Comparison of ENCODE assay signal across 23 cellular contexts in genomic region chr5:127846884-127847283, GRCh38.
DNase-seq lines count a peak whose midpoint lies in the region; ATAC-seq, FAIRE-seq and TF ChIP-seq lines count a peak whose summit lies in the region.
"Had no signal": no experiment of that assay in that cellular context is flagged by ENCODE, and none has a peak within 500 bp of the region (broad histone marks: within the 10 kb centered on the region; RNA-seq: fewer than 3 reads in every experiment).

No MANE protein-coding gene starts in this region.

- CTCF ChIA-PET in A549 (lab: Yijun Ruan, JAX), result no interaction called here
- CTCF ChIA-PET in endothelial cell of umbilical vein (lab: Charles Lee), result no interaction called here

- H3K4me3 Mint-ChIP-seq in immature natural killer cell, result no peak overlapping the region
- H3K4me3 Mint-ChIP-seq: CD4-positive, CD25-positive, alpha-beta regulatory T cell had no signal

- no peak overlapping the region for H2AK5ac ChIP-seq in trophoblast cell (ENCODE audit: low read length)

- no peak overlapping the region for H4K8ac ChIP-seq in trophoblast cell (ENCODE audit: low read depth, low read length)

- no peaks in the 10 kb centered on the region for H3K4me1 Mint-ChIP-seq in immature natural killer cell
- H3K4me1 Mint-ChIP-seq: CD4-positive, CD25-positive, alpha-beta regulatory T cell; CD8-positive, alpha-beta memory T cell had no signal

- no peak overlapping the region for H2BK120ac ChIP-seq in trophoblast cell (ENCODE audit: insufficient read depth, low read length, poor library complexity)

- H3K36me3 ChIP-seq in endothelial cell of umbilical vein (ENCODE audit: control insufficient read depth in 2 of 2, extremely low read depth in 1 of 2, insufficient read depth in 2 of 2, low read length in 2 of 2), result no peaks in the 10 kb centered on the region
- no peaks in the 10 kb centered on the region for H3K36me3 ChIP-seq in trophoblast cell (ENCODE audit: control insufficient read depth in 1 of 2, insufficient read depth in 2 of 2, low read length in 2 of 2)
- H3K36me3 ChIP-seq in uterus, result no peaks in the 10 kb centered on the region
- H3K36me3 ChIP-seq: BE2C, HAP-1 had no signal

- no peak overlapping the region for H3K9ac ChIP-seq in endothelial cell of umbilical vein (replicated peaks; ENCODE audit: extremely low read depth, insufficient read depth, low read length)
- H3K9ac ChIP-seq in trophoblast cell (ENCODE audit: low read length), result no peak overlapping the region
- H3K9ac ChIP-seq: GM23248 had no signal

- intact Hi-C loops in endothelial cell of umbilical vein (cut with micrococcal nuclease), result no loop called here
- intact Hi-C loops in uterus (cut with DNase I; ENCODE audit: low total_unique reads), result no loop called here

- H3K27ac ChIP-seq in A549 (no peak overlapping the region), endothelial cell of umbilical vein (ENCODE audit: insufficient read depth, low read depth, low read length) (no peak overlapping the region), trophoblast cell (ENCODE audit: low read depth, low read length) (no peak overlapping the region), uterus (no peak overlapping the region)
- H3K27ac ChIP-seq: GM23248, HL-60 had no signal

- H3K36me3 Mint-ChIP-seq in immature natural killer cell, result no peaks in the 10 kb centered on the region
- H3K36me3 Mint-ChIP-seq: CD4-positive, CD25-positive, alpha-beta regulatory T cell; CD8-positive, alpha-beta memory T cell had no signal

- H3K27me3 ChIP-seq in endothelial cell of umbilical vein (ENCODE audit: control insufficient read depth in 2 of 2, insufficient read depth in 2 of 2, low read length in 2 of 2) (no peaks in the 10 kb centered on the region), trophoblast cell (ENCODE audit: insufficient read depth, low read length) (no peaks in the 10 kb centered on the region), uterus (no peaks in the 10 kb centered on the region)

- dilution Hi-C loops in endothelial cell of umbilical vein (cut with MboI; ENCODE audit: extremely low pct_ligation_motif_present, low sequenced_read_pairs), result no loop called here

- no peak for ATAC-seq in A549
- ATAC-seq in HG03460 (IDR thresholded peaks at IDR 0.05; ENCODE audit: unreplicated experiment), result no peak
- ATAC-seq: GM12878 had no signal

- no peak overlapping the region for H3K18ac ChIP-seq in trophoblast cell (ENCODE audit: low read length)

- H3K79me1 ChIP-seq in trophoblast cell (ENCODE audit: low read length), result no peaks in the 10 kb centered on the region

- 71% methylated on average over 2 of the region's 2 CpGs for WGBS in A549 (ENCODE audit: missing lambda C conversion rate)
- no CpG with 5 or more reads among the region's 2 CpGs for WGBS in trophoblast cell (ENCODE audit: extremely low coverage, insufficient coverage, insufficient read length)

- no peaks in the 10 kb centered on the region for H3K9me1 ChIP-seq in endothelial cell of umbilical vein (replicated peaks; ENCODE audit: control insufficient read depth, extremely low read depth, insufficient read depth, low read length)

- no peak overlapping the region for H2BK12ac ChIP-seq in trophoblast cell (ENCODE audit: low read length)

- TF ChIP-seq POLR2A in A549 (IDR thresholded peaks at IDR 0.05; ENCODE audit: low read length) (no peak), endothelial cell of umbilical vein (IDR thresholded peaks at IDR 0.05; ENCODE audit: low read depth, low read length) (no peak), uterus (IDR thresholded peaks at IDR 0.05) (no peak)

- no peak for TF ChIP-seq EP300 in A549 (IDR thresholded peaks at IDR 0.05)

- TF ChIP-seq CTCF in A549 (IDR thresholded peaks at IDR 0.05) (no peak), endothelial cell of umbilical vein (IDR thresholded peaks at IDR 0.05; ENCODE audit: extremely low read depth in 1 of 2, insufficient read depth in 1 of 2, low read depth in 1 of 2, low read length in 2 of 2) (no peak), uterus (IDR thresholded peaks at IDR 0.05) (no peak)

- no peak overlapping the region for H3K4ac ChIP-seq in trophoblast cell (ENCODE audit: low read depth, low read length)

- POLR2A ChIA-PET in A549 (lab: Yijun Ruan, JAX) (no interaction called here), endothelial cell of umbilical vein (lab: Charles Lee) (no interaction called here)

- H3K9me3 Mint-ChIP-seq in immature natural killer cell, result no peaks in the 10 kb centered on the region
- H3K9me3 Mint-ChIP-seq: CD4-positive, CD25-positive, alpha-beta regulatory T cell; CD8-positive, alpha-beta memory T cell had no signal

- no peak overlapping the region for H3K27ac Mint-ChIP-seq in immature natural killer cell
- H3K27ac Mint-ChIP-seq: CD4-positive, CD25-positive, alpha-beta regulatory T cell; CD8-positive, alpha-beta memory T cell had no signal

- no peak overlapping the region for H4K91ac ChIP-seq in trophoblast cell (ENCODE audit: low read depth, low read length)

- H3K14ac ChIP-seq in trophoblast cell (ENCODE audit: low read length), result no peak overlapping the region

- no peaks in the 10 kb centered on the region for H4K20me1 ChIP-seq in endothelial cell of umbilical vein (replicated peaks; ENCODE audit: control insufficient read depth, extremely low read depth, insufficient read depth, low read length)

- no peak for FAIRE-seq in A549 (lab: Jason Lieb, UNC)
- no peak for FAIRE-seq in endothelial cell of umbilical vein (lab: Jason Lieb, UNC)
- FAIRE-seq: GM12878, GM19239 had no signal

- H3K9me3 ChIP-seq in A549, result no peaks in the 10 kb centered on the region
- H3K9me3 ChIP-seq in endothelial cell of umbilical vein (replicated peaks; ENCODE audit: control insufficient read depth, insufficient read depth, low read length), result no peaks in the 10 kb centered on the region
- no peaks in the 10 kb centered on the region for H3K9me3 ChIP-seq in trophoblast cell (ENCODE audit: insufficient read depth, low read depth, low read length)
- no peaks in the 10 kb centered on the region for H3K9me3 ChIP-seq in uterus
- H3K9me3 ChIP-seq: BE2C, HAP-1 had no signal

- no peak overlapping the region for H2AFZ ChIP-seq in endothelial cell of umbilical vein (ENCODE audit: low read depth, low read length)
- no peak overlapping the region for H2AFZ ChIP-seq in trophoblast cell (ENCODE audit: insufficient read depth, low read length, poor library complexity)
- H2AFZ ChIP-seq: GM23248 had no signal

- DNase-seq in A549 (ENCODE audit: low read depth in 1 of 2, low spot score in 1 of 2) (no peak), M059J (ENCODE audit: low read depth) (peak; percentile 20), endothelial cell of umbilical vein (ENCODE audit: low read depth, low spot score) (no peak), trophoblast cell (peak; percentile 9 to 70), uterus (no peak), immature natural killer cell (no peak)
- DNase-seq: 8988T; ACHN; BE2C; C1 segment of cervical spinal cord; CD4-positive, CD25-positive, alpha-beta regulatory T cell; CD8-positive, alpha-beta memory T cell; COR-L47; DMS 273 treated with DMSO at 0.1 percent for 48 hours; DMS53; DND-41; EL; GM23248 had no signal

- no peak for TF ChIP-seq RAD21 in A549 (conservative IDR thresholded peaks at IDR 0.05 in 1 of 2, IDR thresholded peaks at IDR 0.05 in 1 of 2)

- no peak overlapping the region for H3K23ac ChIP-seq in trophoblast cell (ENCODE audit: low read length)

- H3K4me1 ChIP-seq in A549 (0 out of 3 replicates have a peak, but pooled peaks cover 4% of the 10 kb centered on the region), endothelial cell of umbilical vein (ENCODE audit: control insufficient read depth, extremely low read depth, insufficient read depth, low read length) (no peaks in the 10 kb centered on the region), trophoblast cell (ENCODE audit: control insufficient read depth in 1 of 2, insufficient read depth in 2 of 2, low read length in 2 of 2) (no peaks in the 10 kb centered on the region), uterus (no peaks in the 10 kb centered on the region)
- H3K4me1 ChIP-seq: BE2C had no signal

- no TSS peak for BruUV-seq in endothelial cell of umbilical vein (replicated peaks; lab: Mats Ljungman, UMichigan)

- H2BK5ac ChIP-seq in trophoblast cell (ENCODE audit: low read depth, low read length, poor library complexity), result no peak overlapping the region

- H3K4me3 ChIP-seq in A549, result no peak overlapping the region
- no peak overlapping the region for H3K4me3 ChIP-seq in endothelial cell of umbilical vein (replicated peaks in 1 of 3; ENCODE audit: insufficient read depth in 1 of 3, low read depth in 1 of 3, low read length in 3 of 3)
- no peak overlapping the region for H3K4me3 ChIP-seq in trophoblast cell (ENCODE audit: low read depth, low read length)
- H3K4me3 ChIP-seq in uterus, result no peak overlapping the region
- H3K4me3 ChIP-seq: GM12878, GM23248, HAP-1 had no signal

- H4K12ac ChIP-seq in trophoblast cell (ENCODE audit: low read depth, low read length), result no peak overlapping the region

- H3K4me2 ChIP-seq in A549 (no peak overlapping the region), endothelial cell of umbilical vein (ENCODE audit: insufficient read depth, low read length) (no peak overlapping the region), trophoblast cell (ENCODE audit: low read length) (no peak overlapping the region)

- no peaks in the 10 kb centered on the region for H3K79me2 ChIP-seq in endothelial cell of umbilical vein (ENCODE audit: control insufficient read depth, insufficient read depth, low read length)
- no peaks in the 10 kb centered on the region for H3K79me2 ChIP-seq in trophoblast cell (ENCODE audit: control insufficient read depth, insufficient read depth, low read length, poor library complexity)

- peaks cover 0 to 3% (median 2%) of the 10 kb centered on the region in 3 donors for H3K27me3 Mint-ChIP-seq in immature natural killer cell (ENCODE audit: low read depth in 3 of 3)

TF ChIP-seq in A549, 52 proteins besides CTCF, POLR2A, EP300 and RAD21 (continues in another document):
- TF ChIP-seq FOXS1 (CRISPR knock-in tag; IDR thresholded peaks at IDR 0.05) (no peak), HOXA7 (CRISPR knock-in tag; IDR thresholded peaks at IDR 0.05) (no peak), FOSL2 (IDR thresholded peaks at IDR 0.05) (no peak), FOSL2 (CRISPR knock-in tag; IDR thresholded peaks at IDR 0.05) (peak; percentile 61), HES2 (IDR thresholded peaks at IDR 0.05) (no peak), RFX5 (IDR thresholded peaks at IDR 0.05) (no peak)

TF ChIP-seq in endothelial cell of umbilical vein, 7 proteins besides CTCF, POLR2A, EP300 and RAD21:
- no peak for TF ChIP-seq FOS (IDR thresholded peaks at IDR 0.05; ENCODE audit: borderline replicate concordance, insufficient read depth, low read length)
- TF ChIP-seq JUN (IDR thresholded peaks at IDR 0.05; ENCODE audit: borderline replicate concordance, insufficient read depth, insufficient read length, low read depth), result peak; percentile 25

Comparison
In these comparisons a context has a peak if more than half of its experiments do, and no peak if none do; other contexts are left out.
1. DNase-seq: peak in M059J (single experiment) and trophoblast cell (2 of 2); none in A549 (0 of 2), endothelial cell of umbilical vein (single experiment), uterus (0 of 2) and immature natural killer cell (0 of 3).